Comparison of ENCODE assay signal across 17 cellular contexts in the genomic region with DNA sequence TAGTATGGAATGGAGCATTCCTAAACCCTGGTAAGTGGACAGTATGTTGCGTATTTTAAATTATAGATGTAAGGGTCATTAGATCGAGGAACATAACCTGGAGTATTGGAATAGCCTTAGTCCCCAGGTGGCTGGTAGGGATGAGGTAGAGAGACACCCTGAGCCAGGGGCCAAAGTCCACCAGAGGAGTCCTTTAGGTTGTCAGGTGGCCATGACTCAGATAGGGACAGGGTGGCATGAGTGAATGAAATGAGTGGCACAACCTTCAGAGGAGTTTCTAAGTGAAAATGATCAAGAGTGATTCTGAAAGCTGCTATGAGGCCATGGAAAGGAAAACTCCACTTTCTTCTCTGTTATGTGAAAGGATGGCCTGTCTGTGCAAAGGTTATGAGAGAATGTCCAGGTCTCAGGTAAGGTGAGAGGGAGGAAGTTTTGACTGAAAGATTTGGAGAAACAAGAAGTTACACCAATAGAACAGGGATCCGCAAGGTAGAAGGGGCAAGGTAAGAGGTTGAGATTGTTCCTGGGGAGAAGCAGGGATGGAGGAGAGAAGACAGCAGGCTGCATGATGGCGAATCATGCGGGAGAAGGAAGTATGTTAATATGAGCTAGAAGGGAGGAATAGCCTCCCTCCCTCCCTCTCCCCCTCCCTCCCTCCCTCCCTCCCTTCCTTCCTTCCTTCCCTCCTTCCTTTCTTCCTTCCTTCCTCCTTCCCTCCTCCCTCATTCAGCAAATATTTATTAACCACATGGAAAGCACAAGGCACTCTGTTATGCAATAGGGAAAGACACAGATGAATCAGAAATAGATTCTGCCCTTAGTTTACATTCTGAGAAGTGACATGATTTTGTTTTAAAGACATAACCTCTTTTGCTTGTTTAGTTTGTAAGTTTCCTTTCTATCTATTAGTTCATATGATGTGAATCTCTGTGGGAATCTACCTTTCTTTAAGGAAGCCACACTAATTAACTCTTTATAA. TPM values are rescaled to one million over a fixed set of nuclear protein-coding genes. Genes with fewer than 3 reads are reported as not detected.
A peak's percentile ranks its signal among the peaks of the same experiment; 100 is the strongest.
DNase-seq lines count a peak whose midpoint lies in the region; ATAC-seq and TF ChIP-seq lines count a peak whose summit lies in the region.
"Had no signal": no experiment of that assay in that cellular context is flagged by ENCODE, and none has a peak within 500 bp of the region (broad histone marks: within the 10 kb centered on the region; RNA-seq: fewer than 3 reads in every experiment).

No MANE protein-coding gene starts in this region.

- H3K4me1 ChIP-seq in BLaER1 treated with 17β-estradiol and CSF1 and Interleukin-3, amounts not matched to agents 10 nM and 100 nM: peaks cover 0 to 35% (median 7%) of the 10 kb centered on the region in 10 experiments; a peak in 14 of 20 replicates
- H3K4me1 ChIP-seq in mucosa of rectum (ENCODE audit: control insufficient read depth in 2 of 2, insufficient read depth in 2 of 2, low read length in 2 of 2): peaks cover 0 to 2% of the 10 kb centered on the region in 2 donors
- H3K4me1 ChIP-seq: BE2C had no signal

- TF ChIP-seq CTCF in natural killer cell (IDR thresholded peaks at IDR 0.05): no peak

- H3K4me2 ChIP-seq in BLaER1 treated with 17β-estradiol and CSF1 and Interleukin-3, amounts not matched to agents 10 nM and 100 nM: peak overlapping the region in 10 of 11 experiments; percentile 2 to 80 (median 42); a peak in 10 of 22 replicates

- no peak overlapping the region for H3K9ac ChIP-seq in BLaER1 treated with 17β-estradiol and CSF1 and Interleukin-3, amounts not matched to agents 10 nM and 100 nM
- no peak overlapping the region for H3K9ac ChIP-seq in mucosa of rectum (ENCODE audit: low read depth in 1 of 2, low read length in 2 of 2)

- H4K20me1 ChIP-seq in BLaER1 treated with 17β-estradiol and CSF1 and Interleukin-3, amounts not matched to agents 10 nM and 100 nM: no peaks in the 10 kb centered on the region

- no peaks in the 10 kb centered on the region for H3K9me3 Mint-ChIP-seq in natural killer cell
- H3K9me3 Mint-ChIP-seq in activated T-helper 1 cell treated with anti-CD3 and anti-CD28 coated beads, Interleukin-12 subunit alpha, Interleukin-12 subunit beta, Interleukin-2, Interleukin-4 antibody, amounts not matched to agents 30 ng/mL and 10 ng/mL and 1 ng/mL, durations not matched to agents 14 hours and 24 hours and 36 hours: no peaks in the 10 kb centered on the region
- H3K9me3 Mint-ChIP-seq in T-cell: no peaks in the 10 kb centered on the region

- DNase-seq in LoVo (ENCODE audit: low spot score): peak; percentile 81
- no peak for DNase-seq in epithelial cell of prostate (ENCODE audit: low read depth, low spot score)
- DNase-seq in natural killer cell: no peak
- DNase-seq in activated T-helper 1 cell treated with anti-CD3 and anti-CD28 coated beads, Interleukin-12 subunit alpha, Interleukin-12 subunit beta, Interleukin-2, Interleukin-4 antibody, amounts not matched to agents 30 ng/mL and 10 ng/mL and 1 ng/mL, durations not matched to agents 14 hours and 24 hours and 36 hours (ENCODE audit: low spot score): no peak
- DNase-seq in T-cell: no peak
- no peak for DNase-seq in NK-92 (lab: John Stamatoyannopoulos, UW; ENCODE audit: unreplicated experiment)
- DNase-seq: activated CD8-positive, alpha-beta memory T cell treated with anti-CD3 and anti-CD28 coated beads, Interleukin-2, amount 10 ng/mL, durations not matched to agents 7 days and 5 days; anterior cingulate cortex; BE2C; MM.1S; NCI-H446 treated with DMSO at 0.1 percent for 48 hours; nephron progenitor cell; RPMI8226; stimulated activated CD4-positive, alpha-beta T cell treated with anti-CD3 and anti-CD28 coated beads, Interleukin-15, amount 100 ng/mL, for 24 hours had no signal

- CTCF ChIA-PET in T-cell (lab: Charles Lee): interaction anchor here in 1 of 2 donors (0.6 kb wide), 1 partner anchor 252 kb away, joined by 4 read pairs; no protein-coding TSS in a partner anchor

- peaks cover 0 to 8% (median 0%) of the 10 kb centered on the region in 11 experiments; a peak in 2 of 22 replicates for H3K27me3 ChIP-seq in BLaER1 treated with 17β-estradiol and CSF1 and Interleukin-3, amounts not matched to agents 10 nM and 100 nM
- H3K27me3 ChIP-seq in mucosa of rectum (ENCODE audit: control insufficient read depth in 2 of 2, insufficient read depth in 2 of 2, low read length in 2 of 2): no peaks in the 10 kb centered on the region

- H3K4me3 ChIP-seq in BLaER1 treated with 17β-estradiol and CSF1 and Interleukin-3, amounts not matched to agents 10 nM and 100 nM: no peak overlapping the region
- no peak overlapping the region for H3K4me3 ChIP-seq in mucosa of rectum (ENCODE audit: low read length in 2 of 2)

- no peak for ATAC-seq in natural killer cell
- ATAC-seq in T-cell (replicated peaks in 1 of 4): no peak
- ATAC-seq: activated CD8-positive, alpha-beta memory T cell treated with anti-CD3 and anti-CD28 coated beads, Interleukin-2, amount 10 ng/mL, durations not matched to agents 7 days and 5 days had no signal

- no peak overlapping the region for H3K27ac Mint-ChIP-seq in natural killer cell
- no peak overlapping the region for H3K27ac Mint-ChIP-seq in activated T-helper 1 cell treated with anti-CD3 and anti-CD28 coated beads, Interleukin-12 subunit alpha, Interleukin-12 subunit beta, Interleukin-2, Interleukin-4 antibody, amounts not matched to agents 30 ng/mL and 10 ng/mL and 1 ng/mL, durations not matched to agents 14 hours and 24 hours and 36 hours
- no peak overlapping the region for H3K27ac Mint-ChIP-seq in T-cell
- H3K27ac Mint-ChIP-seq: activated CD8-positive, alpha-beta memory T cell treated with anti-CD3 and anti-CD28 coated beads, Interleukin-2, amount 10 ng/mL, durations not matched to agents 7 days and 5 days; nephron progenitor cell had no signal

- H3K27me3 Mint-ChIP-seq in natural killer cell (ENCODE audit: low read depth in 2 of 2): peaks cover 34 to 58% of the 10 kb centered on the region in 2 donors
- peaks cover 41% of the 10 kb centered on the region for H3K27me3 Mint-ChIP-seq in activated T-helper 1 cell treated with anti-CD3 and anti-CD28 coated beads, Interleukin-12 subunit alpha, Interleukin-12 subunit beta, Interleukin-2, Interleukin-4 antibody, amounts not matched to agents 30 ng/mL and 10 ng/mL and 1 ng/mL, durations not matched to agents 14 hours and 24 hours and 36 hours (ENCODE audit: insufficient read depth)
- H3K27me3 Mint-ChIP-seq in T-cell: peaks cover 44 to 50% of the 10 kb centered on the region in 2 donors

- no peaks in the 10 kb centered on the region for H3K36me3 Mint-ChIP-seq in natural killer cell
- peaks cover 2% of the 10 kb centered on the region for H3K36me3 Mint-ChIP-seq in activated T-helper 1 cell treated with anti-CD3 and anti-CD28 coated beads, Interleukin-12 subunit alpha, Interleukin-12 subunit beta, Interleukin-2, Interleukin-4 antibody, amounts not matched to agents 30 ng/mL and 10 ng/mL and 1 ng/mL, durations not matched to agents 14 hours and 24 hours and 36 hours (ENCODE audit: low read depth)
- H3K36me3 Mint-ChIP-seq in T-cell: no peaks in the 10 kb centered on the region
- H3K36me3 Mint-ChIP-seq: activated CD8-positive, alpha-beta memory T cell treated with anti-CD3 and anti-CD28 coated beads, Interleukin-2, amount 10 ng/mL, durations not matched to agents 7 days and 5 days had no signal

- no peaks in the 10 kb centered on the region for H3K9me3 ChIP-seq in BLaER1 treated with 17β-estradiol and CSF1 and Interleukin-3, amounts not matched to agents 10 nM and 100 nM (replicated peaks in 1 of 11)
- H3K9me3 ChIP-seq in mucosa of rectum (ENCODE audit: control insufficient read depth in 2 of 2, low read length in 2 of 2): no peaks in the 10 kb centered on the region
- H3K9me3 ChIP-seq: BE2C had no signal

- peak overlapping the region in 3 of 11 experiments; percentile 23 to 60 (median 50); a peak in 5 of 22 replicates for H3K27ac ChIP-seq in BLaER1 treated with 17β-estradiol and CSF1 and Interleukin-3, amounts not matched to agents 10 nM and 100 nM
- H3K27ac ChIP-seq in epithelial cell of prostate (peak overlapping the region; percentile 66), mucosa of rectum (ENCODE audit: low read depth in 2 of 2, low read length in 2 of 2) (peak overlapping the region; percentile 12 to 32)
- H3K27ac ChIP-seq: HL-60 had no signal

- H3K4me1 Mint-ChIP-seq in natural killer cell (no peaks in the 10 kb centered on the region), T-cell (peaks cover 0 to 9% (median 0%) of the 10 kb centered on the region in 3 donors)
- no peaks in the 10 kb centered on the region for H3K4me1 Mint-ChIP-seq in activated T-helper 1 cell treated with anti-CD3 and anti-CD28 coated beads, Interleukin-12 subunit alpha, Interleukin-12 subunit beta, Interleukin-2, Interleukin-4 antibody, amounts not matched to agents 30 ng/mL and 10 ng/mL and 1 ng/mL, durations not matched to agents 14 hours and 24 hours and 36 hours (ENCODE audit: low read depth)
- H3K4me1 Mint-ChIP-seq: activated CD8-positive, alpha-beta memory T cell treated with anti-CD3 and anti-CD28 coated beads, Interleukin-2, amount 10 ng/mL, durations not matched to agents 7 days and 5 days had no signal

- intact Hi-C loops in natural killer cell (cut with micrococcal nuclease): no loop called here
- intact Hi-C loops in activated T-helper 1 cell treated with anti-CD3 and anti-CD28 coated beads, Interleukin-12 subunit alpha, Interleukin-12 subunit beta, Interleukin-2, Interleukin-4 antibody, amounts not matched to agents 30 ng/mL and 10 ng/mL and 1 ng/mL, durations not matched to agents 14 hours and 24 hours and 36 hours (cut with micrococcal nuclease): no loop called here

- H3K4me3 Mint-ChIP-seq in natural killer cell (no peak overlapping the region), T-cell (no peak overlapping the region)
- no peak overlapping the region for H3K4me3 Mint-ChIP-seq in activated T-helper 1 cell treated with anti-CD3 and anti-CD28 coated beads, Interleukin-12 subunit alpha, Interleukin-12 subunit beta, Interleukin-2, Interleukin-4 antibody, amounts not matched to agents 30 ng/mL and 10 ng/mL and 1 ng/mL, durations not matched to agents 14 hours and 24 hours and 36 hours
- H3K4me3 Mint-ChIP-seq: activated CD8-positive, alpha-beta memory T cell treated with anti-CD3 and anti-CD28 coated beads, Interleukin-2, amount 10 ng/mL, durations not matched to agents 7 days and 5 days; nephron progenitor cell had no signal

- POLR2A ChIA-PET in T-cell (lab: Charles Lee): no interaction called here

- H3K36me3 ChIP-seq in BLaER1 treated with 17β-estradiol and CSF1 and Interleukin-3, amounts not matched to agents 10 nM and 100 nM: no peaks in the 10 kb centered on the region
- H3K36me3 ChIP-seq in mucosa of rectum (ENCODE audit: control insufficient read depth in 2 of 2, insufficient read depth in 2 of 2, low read length in 2 of 2): no peaks in the 10 kb centered on the region
- H3K36me3 ChIP-seq: BE2C had no signal

RNA-seq across cellular contexts. Expression of a gene that starts 14.0 kb away (rescaled TPM):
- 10 to 100 TPM; 36.1 to 58.2 (median 45.5) TPM for total RNA-seq in natural killer cell
- 14.3 and 14.5 TPM in 2 replicates for total RNA-seq in activated T-helper 1 cell treated with anti-CD3 and anti-CD28 coated beads, Interleukin-12 subunit alpha, Interleukin-12 subunit beta, Interleukin-2, Interleukin-4 antibody, amounts not matched to agents 30 ng/mL and 10 ng/mL and 1 ng/mL, durations not matched to agents 14 hours and 24 hours and 36 hours
- 10 to 100 TPM; 26.2 to 68.3 (median 59.2) TPM for total RNA-seq in T-cell

RNA-seq across cellular contexts. Expression of a gene that starts 14.1 kb away (rescaled TPM):
- total RNA-seq in natural killer cell (not detected), T-cell (under 1 TPM in 4 of 5 donors, not detected in 1; 0.16 to 0.82 (median 0.39) TPM)
- total RNA-seq in activated T-helper 1 cell treated with anti-CD3 and anti-CD28 coated beads, Interleukin-12 subunit alpha, Interleukin-12 subunit beta, Interleukin-2, Interleukin-4 antibody, amounts not matched to agents 30 ng/mL and 10 ng/mL and 1 ng/mL, durations not matched to agents 14 hours and 24 hours and 36 hours: not detected in 2 replicates

RNA-seq across cellular contexts. Expression of a gene that starts 19.0 kb away (rescaled TPM):
- total RNA-seq in natural killer cell (10 to 100 TPM in 2 of 3 donors, 1 to 10 TPM in 1; 9.8 to 17.6 (median 11.3) TPM), T-cell (10 to 100 TPM in 1 of 5 donors, 1 to 10 TPM in 4; 7.8 to 10.4 (median 8.5) TPM)
- total RNA-seq in activated T-helper 1 cell treated with anti-CD3 and anti-CD28 coated beads, Interleukin-12 subunit alpha, Interleukin-12 subunit beta, Interleukin-2, Interleukin-4 antibody, amounts not matched to agents 30 ng/mL and 10 ng/mL and 1 ng/mL, durations not matched to agents 14 hours and 24 hours and 36 hours: 0.93 and 1.5 TPM in 2 replicates

RNA-seq across cellular contexts. Expression of a gene that starts 42.5 kb away (rescaled TPM):
- total RNA-seq in natural killer cell (10 to 100 TPM; 33.5 to 55.7 (median 49.7) TPM), T-cell (10 to 100 TPM; 17.0 to 29.0 (median 18.0) TPM)
- 10.1 and 11.1 TPM in 2 replicates for total RNA-seq in activated T-helper 1 cell treated with anti-CD3 and anti-CD28 coated beads, Interleukin-12 subunit alpha, Interleukin-12 subunit beta, Interleukin-2, Interleukin-4 antibody, amounts not matched to agents 30 ng/mL and 10 ng/mL and 1 ng/mL, durations not matched to agents 14 hours and 24 hours and 36 hours

RNA-seq across cellular contexts. Expression of a gene that starts 43.9 kb away (rescaled TPM):
- total RNA-seq in natural killer cell (10 to 100 TPM; 27.6 to 40.5 (median 37.4) TPM), T-cell (10 to 100 TPM; 18.6 to 25.2 (median 20.3) TPM)
- total RNA-seq in activated T-helper 1 cell treated with anti-CD3 and anti-CD28 coated beads, Interleukin-12 subunit alpha, Interleukin-12 subunit beta, Interleukin-2, Interleukin-4 antibody, amounts not matched to agents 30 ng/mL and 10 ng/mL and 1 ng/mL, durations not matched to agents 14 hours and 24 hours and 36 hours: 8.9 and 10.3 TPM in 2 replicates
